In the genomic region with DNA sequence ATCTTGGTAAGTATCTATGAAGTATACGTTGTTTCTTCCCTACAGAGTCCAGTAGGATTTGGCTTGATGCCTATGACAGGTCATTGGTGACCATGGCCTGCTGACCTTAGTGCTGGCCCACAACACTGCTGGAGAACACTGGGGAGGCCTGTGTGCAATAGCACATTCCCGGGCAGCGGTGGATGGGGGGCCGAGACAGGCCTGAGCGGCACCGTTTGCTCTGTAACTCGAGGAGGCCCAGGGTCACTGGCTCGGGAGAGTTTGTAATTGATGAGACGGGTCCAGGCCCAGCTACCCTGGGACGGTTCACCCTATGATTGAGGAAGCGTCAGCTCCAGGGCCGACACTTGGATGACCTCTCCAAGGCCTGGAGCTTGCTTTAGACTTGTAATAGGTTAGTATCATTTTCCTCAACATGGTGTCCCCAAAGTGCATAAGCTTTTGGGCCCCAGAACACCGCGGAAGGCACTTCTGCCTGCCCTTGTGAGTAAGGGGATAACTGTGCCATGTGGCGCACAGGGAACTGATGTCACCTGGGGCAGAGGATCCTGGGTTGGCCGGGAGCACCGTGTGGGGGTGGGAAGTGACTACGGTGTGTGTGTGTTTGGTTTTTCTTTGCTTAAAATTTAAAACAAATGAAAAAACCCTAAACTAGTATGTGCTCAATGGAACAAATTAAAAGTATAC, we compare ENCODE assay signal across 1 cellular context.
A peak's percentile ranks its signal among the peaks of the same experiment; 100 is the strongest.
TF ChIP-seq lines count a peak whose summit lies in the region.

No MANE protein-coding gene starts in this region.

TF ChIP-seq in HepG2, 621 proteins besides CTCF, POLR2A, EP300 and RAD21 (continued from another document and continues in another):
- TF ChIP-seq, protein P1, sequence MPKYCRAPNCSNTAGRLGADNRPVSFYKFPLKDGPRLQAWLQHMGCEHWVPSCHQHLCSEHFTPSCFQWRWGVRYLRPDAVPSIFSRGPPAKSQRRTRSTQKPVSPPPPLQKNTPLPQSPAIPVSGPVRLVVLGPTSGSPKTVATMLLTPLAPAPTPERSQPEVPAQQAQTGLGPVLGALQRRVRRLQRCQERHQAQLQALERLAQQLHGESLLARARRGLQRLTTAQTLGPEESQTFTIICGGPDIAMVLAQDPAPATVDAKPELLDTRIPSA (CRISPR knock-in tag; IDR thresholded peaks at IDR 0.05; ENCODE audit: borderline replicate concordance), result no peak
- TF ChIP-seq, protein P2, sequence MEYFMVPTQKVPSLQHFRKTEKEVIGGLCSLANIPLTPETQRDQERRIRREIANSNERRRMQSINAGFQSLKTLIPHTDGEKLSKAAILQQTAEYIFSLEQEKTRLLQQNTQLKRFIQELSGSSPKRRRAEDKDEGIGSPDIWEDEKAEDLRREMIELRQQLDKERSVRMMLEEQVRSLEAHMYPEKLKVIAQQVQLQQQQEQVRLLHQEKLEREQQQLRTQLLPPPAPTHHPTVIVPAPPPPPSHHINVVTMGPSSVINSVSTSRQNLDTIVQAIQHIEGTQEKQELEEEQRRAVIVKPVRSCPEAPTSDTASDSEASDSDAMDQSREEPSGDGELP (IDR thresholded peaks at IDR 0.05; ENCODE audit: borderline replicate concordance, low read depth), result peak; percentile 23; the same call in 1 of the 2 replicates
- TF ChIP-seq, protein P3, sequence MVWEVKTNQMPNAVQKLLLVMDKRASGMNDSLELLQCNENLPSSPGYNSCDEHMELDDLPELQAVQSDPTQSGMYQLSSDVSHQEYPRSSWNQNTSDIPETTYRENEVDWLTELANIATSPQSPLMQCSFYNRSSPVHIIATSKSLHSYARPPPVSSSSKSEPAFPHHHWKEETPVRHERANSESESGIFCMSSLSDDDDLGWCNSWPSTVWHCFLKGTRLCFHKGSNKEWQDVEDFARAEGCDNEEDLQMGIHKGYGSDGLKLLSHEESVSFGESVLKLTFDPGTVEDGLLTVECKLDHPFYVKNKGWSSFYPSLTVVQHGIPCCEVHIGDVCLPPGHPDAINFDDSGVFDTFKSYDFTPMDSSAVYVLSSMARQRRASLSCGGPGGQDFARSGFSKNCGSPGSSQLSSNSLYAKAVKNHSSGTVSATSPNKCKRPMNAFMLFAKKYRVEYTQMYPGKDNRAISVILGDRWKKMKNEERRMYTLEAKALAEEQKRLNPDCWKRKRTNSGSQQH (CRISPR knock-in tag; IDR thresholded peaks at IDR 0.05; ENCODE audit: low read depth), result 0 out of 2 replicates have a peak, but pooled peaks have one; percentile 43
- TF ChIP-seq FOXK1 (CRISPR knock-in tag; IDR thresholded peaks at IDR 0.05; ENCODE audit: borderline replicate concordance, low read depth), result peak; percentile 64; the same call in 1 of the 2 replicates
- TF ChIP-seq ZNF644 (CRISPR knock-in tag; IDR thresholded peaks at IDR 0.05; ENCODE audit: low read depth), result peak; percentile 78; the same call in 1 of the 2 replicates
- no peak for TF ChIP-seq ZIK1 (CRISPR knock-in tag; IDR thresholded peaks at IDR 0.05; ENCODE audit: borderline replicate concordance, low read depth)
- no peak for TF ChIP-seq ZNF891 (CRISPR knock-in tag; IDR thresholded peaks at IDR 0.05)
- peak; percentile 35; the same call in 1 of the 2 replicates for TF ChIP-seq PHF8 (CRISPR knock-in tag; IDR thresholded peaks at IDR 0.05)
- TF ChIP-seq ZBTB38 (CRISPR knock-in tag; IDR thresholded peaks at IDR 0.05), result 0 out of 2 replicates have a peak, but pooled peaks have one; percentile 26
- TF ChIP-seq MAZ (IDR thresholded peaks at IDR 0.05; ENCODE audit: borderline replicate concordance, low read depth, low read length), result no peak
- no peak for TF ChIP-seq MAZ (CRISPR knock-in tag; IDR thresholded peaks at IDR 0.05; ENCODE audit: low read depth)
- peak; percentile 64; the same call in 1 of the 2 replicates for TF ChIP-seq ZNF331 (CRISPR knock-in tag; IDR thresholded peaks at IDR 0.05)
- no peak for TF ChIP-seq SRSF4 (IDR thresholded peaks at IDR 0.05; ENCODE audit: low read depth, low read length, poor library complexity, severe bottlenecking)
- peak; percentile 27; the same call in 1 of the 2 replicates for TF ChIP-seq ZNF782 (CRISPR knock-in tag; IDR thresholded peaks at IDR 0.05; ENCODE audit: borderline replicate concordance)
- TF ChIP-seq FOSL2 (CRISPR knock-in tag; IDR thresholded peaks at IDR 0.05), result peak; percentile 77
- TF ChIP-seq AKAP8 (CRISPR knock-in tag; IDR thresholded peaks at IDR 0.05), result no peak
- no peak for TF ChIP-seq ZNF841 (CRISPR knock-in tag; IDR thresholded peaks at IDR 0.05; ENCODE audit: borderline replicate concordance)
- TF ChIP-seq, protein P4, sequence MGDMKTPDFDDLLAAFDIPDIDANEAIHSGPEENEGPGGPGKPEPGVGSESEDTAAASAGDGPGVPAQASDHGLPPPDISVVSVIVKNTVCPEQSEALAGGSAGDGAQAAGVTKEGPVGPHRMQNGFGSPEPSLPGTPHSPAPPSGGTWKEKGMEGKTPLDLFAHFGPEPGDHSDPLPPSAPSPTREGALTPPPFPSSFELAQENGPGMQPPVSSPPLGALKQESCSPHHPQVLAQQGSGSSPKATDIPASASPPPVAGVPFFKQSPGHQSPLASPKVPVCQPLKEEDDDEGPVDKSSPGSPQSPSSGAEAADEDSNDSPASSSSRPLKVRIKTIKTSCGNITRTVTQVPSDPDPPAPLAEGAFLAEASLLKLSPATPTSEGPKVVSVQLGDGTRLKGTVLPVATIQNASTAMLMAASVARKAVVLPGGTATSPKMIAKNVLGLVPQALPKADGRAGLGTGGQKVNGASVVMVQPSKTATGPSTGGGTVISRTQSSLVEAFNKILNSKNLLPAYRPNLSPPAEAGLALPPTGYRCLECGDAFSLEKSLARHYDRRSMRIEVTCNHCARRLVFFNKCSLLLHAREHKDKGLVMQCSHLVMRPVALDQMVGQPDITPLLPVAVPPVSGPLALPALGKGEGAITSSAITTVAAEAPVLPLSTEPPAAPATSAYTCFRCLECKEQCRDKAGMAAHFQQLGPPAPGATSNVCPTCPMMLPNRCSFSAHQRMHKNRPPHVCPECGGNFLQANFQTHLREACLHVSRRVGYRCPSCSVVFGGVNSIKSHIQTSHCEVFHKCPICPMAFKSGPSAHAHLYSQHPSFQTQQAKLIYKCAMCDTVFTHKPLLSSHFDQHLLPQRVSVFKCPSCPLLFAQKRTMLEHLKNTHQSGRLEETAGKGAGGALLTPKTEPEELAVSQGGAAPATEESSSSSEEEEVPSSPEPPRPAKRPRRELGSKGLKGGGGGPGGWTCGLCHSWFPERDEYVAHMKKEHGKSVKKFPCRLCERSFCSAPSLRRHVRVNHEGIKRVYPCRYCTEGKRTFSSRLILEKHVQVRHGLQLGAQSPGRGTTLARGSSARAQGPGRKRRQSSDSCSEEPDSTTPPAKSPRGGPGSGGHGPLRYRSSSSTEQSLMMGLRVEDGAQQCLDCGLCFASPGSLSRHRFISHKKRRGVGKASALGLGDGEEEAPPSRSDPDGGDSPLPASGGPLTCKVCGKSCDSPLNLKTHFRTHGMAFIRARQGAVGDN (CRISPR knock-in tag; IDR thresholded peaks at IDR 0.05), result peak; percentile 76
- TF ChIP-seq FLYWCH1 (CRISPR knock-in tag; IDR thresholded peaks at IDR 0.05), result no peak
- no peak for TF ChIP-seq RFX5 (IDR thresholded peaks at IDR 0.05; ENCODE audit: low read depth, low read length)
- 0 out of 2 replicates have a peak, but pooled peaks have one; percentile 54 for TF ChIP-seq MIER3 (CRISPR knock-in tag; IDR thresholded peaks at IDR 0.05; ENCODE audit: borderline replicate concordance)
- TF ChIP-seq HHEX (CRISPR knock-in tag; IDR thresholded peaks at IDR 0.05), result no peak; the same call in 1 of the 2 replicates
- TF ChIP-seq KDM2A (CRISPR knock-in tag; IDR thresholded peaks at IDR 0.05; ENCODE audit: borderline replicate concordance, low read depth), result peak; percentile 46; the same call in 1 of the 2 replicates
- TF ChIP-seq ZNF24 (IDR thresholded peaks at IDR 0.05), result no peak
- no peak for TF ChIP-seq POLR2G (IDR thresholded peaks at IDR 0.05; ENCODE audit: low read depth, low read length)
- TF ChIP-seq, protein P5, sequence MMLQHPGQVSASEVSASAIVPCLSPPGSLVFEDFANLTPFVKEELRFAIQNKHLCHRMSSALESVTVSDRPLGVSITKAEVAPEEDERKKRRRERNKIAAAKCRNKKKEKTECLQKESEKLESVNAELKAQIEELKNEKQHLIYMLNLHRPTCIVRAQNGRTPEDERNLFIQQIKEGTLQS (CRISPR knock-in tag; IDR thresholded peaks at IDR 0.05), result 0 out of 2 replicates have a peak, but pooled peaks have one; percentile 31
- no peak for TF ChIP-seq SOX13 (IDR thresholded peaks at IDR 0.05)
- peak in 1 of 2 experiments; percentile 90; a peak in 2 of 4 replicates for TF ChIP-seq SOX13 (CRISPR knock-in tag; conservative IDR thresholded peaks at IDR 0.05 in 1 of 2, IDR thresholded peaks at IDR 0.05 in 1 of 2)
- no peak for TF ChIP-seq RBM39 (IDR thresholded peaks at IDR 0.05; ENCODE audit: low read depth, low read length, poor library complexity, severe bottlenecking)
- TF ChIP-seq, protein P6, sequence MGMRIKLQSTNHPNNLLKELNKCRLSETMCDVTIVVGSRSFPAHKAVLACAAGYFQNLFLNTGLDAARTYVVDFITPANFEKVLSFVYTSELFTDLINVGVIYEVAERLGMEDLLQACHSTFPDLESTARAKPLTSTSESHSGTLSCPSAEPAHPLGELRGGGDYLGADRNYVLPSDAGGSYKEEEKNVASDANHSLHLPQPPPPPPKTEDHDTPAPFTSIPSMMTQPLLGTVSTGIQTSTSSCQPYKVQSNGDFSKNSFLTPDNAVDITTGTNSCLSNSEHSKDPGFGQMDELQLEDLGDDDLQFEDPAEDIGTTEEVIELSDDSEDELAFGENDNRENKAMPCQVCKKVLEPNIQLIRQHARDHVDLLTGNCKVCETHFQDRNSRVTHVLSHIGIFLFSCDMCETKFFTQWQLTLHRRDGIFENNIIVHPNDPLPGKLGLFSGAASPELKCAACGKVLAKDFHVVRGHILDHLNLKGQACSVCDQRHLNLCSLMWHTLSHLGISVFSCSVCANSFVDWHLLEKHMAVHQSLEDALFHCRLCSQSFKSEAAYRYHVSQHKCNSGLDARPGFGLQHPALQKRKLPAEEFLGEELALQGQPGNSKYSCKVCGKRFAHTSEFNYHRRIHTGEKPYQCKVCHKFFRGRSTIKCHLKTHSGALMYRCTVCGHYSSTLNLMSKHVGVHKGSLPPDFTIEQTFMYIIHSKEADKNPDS (CRISPR knock-in tag; IDR thresholded peaks at IDR 0.05), result no peak
- peak; percentile 88 for TF ChIP-seq PHF21A (CRISPR knock-in tag; IDR thresholded peaks at IDR 0.05)
- no peak for TF ChIP-seq PAX8 (CRISPR knock-in tag; IDR thresholded peaks at IDR 0.05; ENCODE audit: borderline replicate concordance)
- TF ChIP-seq, protein P7, sequence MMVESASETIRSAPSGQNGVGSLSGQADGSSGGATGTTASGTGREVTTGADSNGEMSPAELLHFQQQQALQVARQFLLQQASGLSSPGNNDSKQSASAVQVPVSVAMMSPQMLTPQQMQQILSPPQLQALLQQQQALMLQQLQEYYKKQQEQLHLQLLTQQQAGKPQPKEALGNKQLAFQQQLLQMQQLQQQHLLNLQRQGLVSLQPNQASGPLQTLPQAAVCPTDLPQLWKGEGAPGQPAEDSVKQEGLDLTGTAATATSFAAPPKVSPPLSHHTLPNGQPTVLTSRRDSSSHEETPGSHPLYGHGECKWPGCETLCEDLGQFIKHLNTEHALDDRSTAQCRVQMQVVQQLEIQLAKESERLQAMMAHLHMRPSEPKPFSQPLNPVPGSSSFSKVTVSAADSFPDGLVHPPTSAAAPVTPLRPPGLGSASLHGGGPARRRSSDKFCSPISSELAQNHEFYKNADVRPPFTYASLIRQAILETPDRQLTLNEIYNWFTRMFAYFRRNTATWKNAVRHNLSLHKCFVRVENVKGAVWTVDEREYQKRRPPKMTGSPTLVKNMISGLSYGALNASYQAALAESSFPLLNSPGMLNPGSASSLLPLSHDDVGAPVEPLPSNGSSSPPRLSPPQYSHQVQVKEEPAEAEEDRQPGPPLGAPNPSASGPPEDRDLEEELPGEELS (CRISPR knock-in tag; IDR thresholded peaks at IDR 0.05), result peak; percentile 51; the same call in 1 of the 2 replicates
- peak; percentile 40; the same call in 1 of the 2 replicates for TF ChIP-seq NFKB2 (CRISPR knock-in tag; IDR thresholded peaks at IDR 0.05; ENCODE audit: borderline replicate concordance)
- TF ChIP-seq ZNF432 (CRISPR knock-in tag; IDR thresholded peaks at IDR 0.05; ENCODE audit: borderline replicate concordance), result no peak
- TF ChIP-seq, protein P8, sequence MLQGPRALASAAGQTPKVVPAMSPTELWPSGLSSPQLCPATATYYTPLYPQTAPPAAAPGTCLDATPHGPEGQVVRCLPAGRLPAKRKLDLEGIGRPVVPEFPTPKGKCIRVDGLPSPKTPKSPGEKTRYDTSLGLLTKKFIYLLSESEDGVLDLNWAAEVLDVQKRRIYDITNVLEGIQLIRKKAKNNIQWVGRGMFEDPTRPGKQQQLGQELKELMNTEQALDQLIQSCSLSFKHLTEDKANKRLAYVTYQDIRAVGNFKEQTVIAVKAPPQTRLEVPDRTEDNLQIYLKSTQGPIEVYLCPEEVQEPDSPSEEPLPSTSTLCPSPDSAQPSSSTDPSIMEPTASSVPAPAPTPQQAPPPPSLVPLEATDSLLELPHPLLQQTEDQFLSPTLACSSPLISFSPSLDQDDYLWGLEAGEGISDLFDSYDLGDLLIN (CRISPR knock-in tag; IDR thresholded peaks at IDR 0.05; ENCODE audit: borderline replicate concordance), result no peak
- no peak for TF ChIP-seq MBD4 (IDR thresholded peaks at IDR 0.05; ENCODE audit: borderline replicate concordance, low read length)
- no peak for TF ChIP-seq SMARCC2 (IDR thresholded peaks at IDR 0.05)
- no peak for TF ChIP-seq MTF2 (CRISPR knock-in tag; IDR thresholded peaks at IDR 0.05; ENCODE audit: borderline replicate concordance)
- peak; percentile 94 for TF ChIP-seq SIX1 (CRISPR knock-in tag; IDR thresholded peaks at IDR 0.05; ENCODE audit: borderline replicate concordance)
- TF ChIP-seq ATF1 (CRISPR knock-in tag; IDR thresholded peaks at IDR 0.05), result no peak
- TF ChIP-seq, protein P9, sequence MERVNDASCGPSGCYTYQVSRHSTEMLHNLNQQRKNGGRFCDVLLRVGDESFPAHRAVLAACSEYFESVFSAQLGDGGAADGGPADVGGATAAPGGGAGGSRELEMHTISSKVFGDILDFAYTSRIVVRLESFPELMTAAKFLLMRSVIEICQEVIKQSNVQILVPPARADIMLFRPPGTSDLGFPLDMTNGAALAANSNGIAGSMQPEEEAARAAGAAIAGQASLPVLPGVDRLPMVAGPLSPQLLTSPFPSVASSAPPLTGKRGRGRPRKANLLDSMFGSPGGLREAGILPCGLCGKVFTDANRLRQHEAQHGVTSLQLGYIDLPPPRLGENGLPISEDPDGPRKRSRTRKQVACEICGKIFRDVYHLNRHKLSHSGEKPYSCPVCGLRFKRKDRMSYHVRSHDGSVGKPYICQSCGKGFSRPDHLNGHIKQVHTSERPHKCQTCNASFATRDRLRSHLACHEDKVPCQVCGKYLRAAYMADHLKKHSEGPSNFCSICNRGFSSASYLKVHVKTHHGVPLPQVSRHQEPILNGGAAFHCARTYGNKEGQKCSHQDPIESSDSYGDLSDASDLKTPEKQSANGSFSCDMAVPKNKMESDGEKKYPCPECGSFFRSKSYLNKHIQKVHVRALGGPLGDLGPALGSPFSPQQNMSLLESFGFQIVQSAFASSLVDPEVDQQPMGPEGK (CRISPR knock-in tag; IDR thresholded peaks at IDR 0.05), result peak; percentile 97
- no peak for TF ChIP-seq TCF7L2 (IDR thresholded peaks at IDR 0.05; ENCODE audit: low read depth, low read length)
- TF ChIP-seq CREB1 (IDR thresholded peaks at IDR 0.05), result no peak
- peak; percentile 34; the same call in 1 of the 2 replicates for TF ChIP-seq CREB1 (CRISPR knock-in tag; IDR thresholded peaks at IDR 0.05)
- peak; percentile 90 for TF ChIP-seq SIX4 (CRISPR knock-in tag; IDR thresholded peaks at IDR 0.05)
- no peak for TF ChIP-seq ZNF614 (CRISPR knock-in tag; IDR thresholded peaks at IDR 0.05; ENCODE audit: borderline replicate concordance)
- 0 out of 2 replicates have a peak, but pooled peaks have one; percentile 29 for TF ChIP-seq ZNF264 (CRISPR knock-in tag; IDR thresholded peaks at IDR 0.05)
- peak; percentile 70 for TF ChIP-seq HDAC1 (CRISPR knock-in tag; IDR thresholded peaks at IDR 0.05)
- peak; percentile 79 for TF ChIP-seq ZFY (CRISPR knock-in tag; IDR thresholded peaks at IDR 0.05)
